In the genomic region with DNA sequence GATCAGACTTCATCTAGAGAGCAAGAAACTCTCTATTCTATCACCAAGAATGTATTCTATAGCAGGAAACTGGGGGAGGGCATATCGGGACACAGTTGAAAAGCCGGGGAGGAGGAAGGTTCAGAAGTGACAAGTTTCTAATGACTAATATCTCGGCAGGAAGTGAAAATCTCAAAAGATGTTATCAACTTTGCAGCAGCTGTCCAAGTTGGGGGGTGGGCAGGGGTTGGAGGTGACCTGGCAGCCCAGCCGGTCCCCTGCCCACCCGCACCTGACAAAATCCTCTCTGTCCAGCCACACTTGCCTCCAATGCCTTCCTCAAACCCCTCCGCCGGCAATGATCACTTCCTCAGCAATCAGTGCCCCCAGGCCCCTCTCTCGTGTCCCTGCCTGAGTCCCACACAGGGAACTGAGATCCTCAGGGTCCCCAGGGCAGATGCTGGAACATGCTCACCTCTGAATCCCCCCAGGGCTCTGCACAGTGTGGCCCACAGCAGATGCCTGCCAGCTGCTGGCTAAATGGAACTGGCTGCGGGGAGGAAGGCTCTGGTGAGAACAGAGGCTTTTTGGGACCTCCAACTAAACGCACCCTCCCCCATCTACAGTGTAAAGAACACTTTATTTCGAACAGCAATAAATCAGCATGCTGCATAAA, we compare ENCODE assay signal across 8 cellular contexts.
DNase-seq lines count a peak whose midpoint lies in the region; ATAC-seq and TF ChIP-seq lines count a peak whose summit lies in the region.

No MANE protein-coding gene starts in this region.

- peak overlapping the region; percentile 70 for H3K9ac ChIP-seq in OCI-LY3 (ENCODE audit: low read length)

- H3K4me2 ChIP-seq in OCI-LY3 (ENCODE audit: low read length), result peak overlapping the region; percentile 87

- H3K27me3 Mint-ChIP-seq in stimulated activated naive CD8-positive, alpha-beta T cell treated with anti-CD3 and anti-CD28 coated beads, Interleukin-15, amount 100 ng/mL, for 72 hours, result no peaks in the 10 kb centered on the region

- H3K4me1 ChIP-seq in ACC112 (ENCODE audit: control insufficient read depth, insufficient read depth, low read length, unreplicated experiment), result peaks cover 13% of the 10 kb centered on the region
- H3K4me1 ChIP-seq in OCI-LY3 (ENCODE audit: low read length), result peaks cover 99% of the 10 kb centered on the region

- peaks cover 100% of the 10 kb centered on the region for H3K4me1 Mint-ChIP-seq in stimulated activated naive CD8-positive, alpha-beta T cell treated with anti-CD3 and anti-CD28 coated beads, Interleukin-15, amount 100 ng/mL, for 72 hours

- DNase-seq in caudate nucleus (lab: John Stamatoyannopoulos, UW), result peak in 11 of 61 donors; percentile 24 to 72 (median 42)
- peak; percentile 58 to 72 for DNase-seq in stimulated activated naive CD8-positive, alpha-beta T cell treated with anti-CD3 and anti-CD28 coated beads, Interleukin-15, amount 100 ng/mL, for 72 hours
- no peak for DNase-seq in hippocampal formation (lab: John Stamatoyannopoulos, UW)
- DNase-seq in amygdala (lab: John Stamatoyannopoulos, UW), result no peak

- H3K4me3 Mint-ChIP-seq in stimulated activated naive CD8-positive, alpha-beta T cell treated with anti-CD3 and anti-CD28 coated beads, Interleukin-15, amount 100 ng/mL, for 72 hours, result peak overlapping the region; percentile 78 to 88

- H2AFZ ChIP-seq in ACC112 (ENCODE audit: low read length, unreplicated experiment) (no peak overlapping the region), OCI-LY3 (ENCODE audit: low read depth, low read length) (no peak overlapping the region)

- H3K36me3 ChIP-seq in ACC112 (ENCODE audit: insufficient read depth, low read length) (no peaks in the 10 kb centered on the region), OCI-LY3 (replicated peaks; ENCODE audit: low read depth, low read length) (peaks cover 11% of the 10 kb centered on the region)

- no peaks in the 10 kb centered on the region for H3K9me3 ChIP-seq in OCI-LY3 (ENCODE audit: insufficient read depth, low read length)

- ATAC-seq in GM18868 (IDR thresholded peaks at IDR 0.05; ENCODE audit: unreplicated experiment) (peak; percentile 62), HG03039 (IDR thresholded peaks at IDR 0.05; ENCODE audit: unreplicated experiment) (peak; percentile 55)
- peak; percentile 70 for ATAC-seq in stimulated activated naive CD8-positive, alpha-beta T cell treated with anti-CD3 and anti-CD28 coated beads, Interleukin-15, amount 100 ng/mL, for 72 hours

- no peaks in the 10 kb centered on the region for H3K27me3 ChIP-seq in ACC112 (ENCODE audit: insufficient read depth, low read length)
- no peaks in the 10 kb centered on the region for H3K27me3 ChIP-seq in OCI-LY3 (ENCODE audit: low read depth, low read length)

- H3K79me2 ChIP-seq in ACC112 (ENCODE audit: control insufficient read depth, insufficient read depth, low read length, unreplicated experiment) (no peaks in the 10 kb centered on the region), OCI-LY3 (ENCODE audit: low read length) (peaks cover 86% of the 10 kb centered on the region)

- peak overlapping the region; percentile 54; the same call in 1 of the 2 replicates for H3K4me3 ChIP-seq in ACC112 (ENCODE audit: low read depth, low read length)
- H3K4me3 ChIP-seq in OCI-LY3 (ENCODE audit: low read length), result peak overlapping the region; percentile 59

- H3K9me3 Mint-ChIP-seq in stimulated activated naive CD8-positive, alpha-beta T cell treated with anti-CD3 and anti-CD28 coated beads, Interleukin-15, amount 100 ng/mL, for 72 hours, result no peaks in the 10 kb centered on the region

- peak overlapping the region; percentile 77 to 84 for H3K27ac Mint-ChIP-seq in stimulated activated naive CD8-positive, alpha-beta T cell treated with anti-CD3 and anti-CD28 coated beads, Interleukin-15, amount 100 ng/mL, for 72 hours

- peaks cover 54% of the 10 kb centered on the region for H4K20me1 ChIP-seq in OCI-LY3 (ENCODE audit: insufficient read depth, low read length)

- H3K27ac ChIP-seq in ACC112 (ENCODE audit: low read depth, low read length), result no peak overlapping the region
- peak overlapping the region; percentile 97 for H3K27ac ChIP-seq in OCI-LY3 (ENCODE audit: low read length)
- H3K27ac ChIP-seq in caudate nucleus (ENCODE audit: low read depth, low read length), result peak overlapping the region; percentile 67

- TF ChIP-seq CTCF in OCI-LY3 (IDR thresholded peaks at IDR 0.05; ENCODE audit: low read depth, low read length), result no peak

Comparison
In these comparisons a context has a peak if more than half of its experiments do, and no peak if none do; other contexts are left out.
1. DNase-seq: peak in stimulated activated naive CD8-positive, alpha-beta T cell treated with anti-CD3 and anti-CD28 coated beads, Interleukin-15, amount 100 ng/mL, for 72 hours (2 of 2); none in hippocampal formation (0 of 2) and amygdala (0 of 56).
2. Peak in every context shown above with its lines, with median percentiles within 50 percentile points of each other: ATAC-seq.